27 cellular contexts compared by ENCODE assay signal in the genomic region with DNA sequence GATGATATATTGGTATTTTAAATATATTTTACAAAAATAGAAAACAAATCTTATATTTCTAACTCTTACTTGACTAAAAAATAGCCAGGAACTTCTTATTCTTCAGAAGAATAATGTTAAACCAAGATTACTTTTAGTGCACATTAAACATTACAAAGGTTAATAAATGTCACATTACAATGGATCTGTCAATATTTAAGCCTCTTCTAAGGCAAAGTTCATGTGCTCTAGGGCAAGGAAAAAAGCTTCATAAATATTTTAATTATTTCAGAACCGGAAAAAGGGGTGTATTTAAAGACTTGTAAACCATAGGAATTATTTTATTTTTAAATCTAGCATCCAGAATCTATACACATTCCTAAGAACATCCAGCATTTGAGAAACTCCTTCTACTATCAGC.
DNase-seq lines count a peak whose midpoint lies in the region; ATAC-seq and TF ChIP-seq lines count a peak whose summit lies in the region.
"Had no signal": no experiment of that assay in that cellular context is flagged by ENCODE, and none has a peak within 500 bp of the region (broad histone marks: within the 10 kb centered on the region; RNA-seq: fewer than 3 reads in every experiment).

No MANE protein-coding gene starts in this region.

- H3K9me3 ChIP-seq in HUES48 (ENCODE audit: control insufficient read depth, insufficient read depth, low read length) (no peaks in the 10 kb centered on the region; the same call in 1 of the 2 replicates), WERI-Rb-1 (ENCODE audit: severe bottlenecking) (no peaks in the 10 kb centered on the region)
- H3K9me3 ChIP-seq: BE2C had no signal

- no peaks in the 10 kb centered on the region for H3K36me3 Mint-ChIP-seq in nephron (ENCODE audit: low read depth)
- H3K36me3 Mint-ChIP-seq: CD14-positive monocyte; CD8-positive, alpha-beta memory T cell had no signal

- peak; percentile 32 for DNase-seq in kidney tubule cell (ENCODE audit: low spot score)
- no peak for DNase-seq in activated T-cell treated with anti-CD3 and anti-CD28 coated beads, Interleukin-2, amount 50 U/mL, for 48 hours
- DNase-seq in WERI-Rb-1: no peak
- DNase-seq in NOMO-1 treated with dmso at 0.1 percent for 144 hours (lab: John Stamatoyannopoulos, UW; ENCODE audit: unreplicated experiment): no peak
- DNase-seq: BE2C; Calu3; CD8-positive, alpha-beta memory T cell; DMS153; DND-41; Kasumi-1; NCI-H1092 treated with DMSO at 0.1 percent for 48 hours; NCI-H146; NCI-H2029; NCI-H446 treated with DMSO at 0.1 percent for 48 hours; NCI-H526; NCI-H82; NK-92 treated with Interleukin-12 subunit alpha and Interleukin-12 subunit beta, amount 100 ng/mL, for 24 hours; PC-9; RPMI8226; SHP77 had no signal

- peak overlapping the region; percentile 93 to 96 (median 95) for H3K27ac Mint-ChIP-seq in nephron
- H3K27ac Mint-ChIP-seq: CD14-positive monocyte; CD8-positive, alpha-beta memory T cell had no signal

- TF ChIP-seq CTCF in nephron (IDR thresholded peaks at IDR 0.05; ENCODE audit: unreplicated experiment in 3 of 3) (no peak), WERI-Rb-1 (IDR thresholded peaks at IDR 0.05; ENCODE audit: low read depth, low read length) (no peak)

- H3K4me1 ChIP-seq in HUES48 (ENCODE audit: control insufficient read depth, insufficient read depth, low read length): 0 out of 2 replicates have a peak, but pooled peaks cover 6% of the 10 kb centered on the region

- ATAC-seq in HG02571 (IDR thresholded peaks at IDR 0.05; ENCODE audit: unreplicated experiment): no peak
- ATAC-seq: HCT116, K562 had no signal

- H3K27me3 ChIP-seq in HUES48 (ENCODE audit: control insufficient read depth, insufficient read depth, low read length) (no peaks in the 10 kb centered on the region), WERI-Rb-1 (ENCODE audit: insufficient read depth, low read depth, severe bottlenecking) (no peaks in the 10 kb centered on the region)
- H3K27me3 ChIP-seq: BE2C had no signal

- H3K27ac ChIP-seq in HUES48 (ENCODE audit: low read depth, low read length): peak overlapping the region; percentile 69
- no peak overlapping the region for H3K27ac ChIP-seq in WERI-Rb-1
- H3K27ac ChIP-seq: HL-60, PC-9 had no signal

- no peaks in the 10 kb centered on the region for H3K9me3 Mint-ChIP-seq in nephron

- H3K27me3 Mint-ChIP-seq in nephron (ENCODE audit: low read depth): no peaks in the 10 kb centered on the region
- H3K27me3 Mint-ChIP-seq: CD8-positive, alpha-beta memory T cell had no signal

- H3K4me3 ChIP-seq in HUES48 (ENCODE audit: low read depth, low read length) (no peak overlapping the region), WERI-Rb-1 (ENCODE audit: low read depth, low read length) (no peak overlapping the region)
- H3K4me3 ChIP-seq: K562, PC-9 had no signal

- H3K4me1 Mint-ChIP-seq in nephron: peaks cover 14% of the 10 kb centered on the region
- H3K4me1 Mint-ChIP-seq: CD14-positive monocyte; CD8-positive, alpha-beta memory T cell had no signal

- H3K36me3 ChIP-seq in HUES48 (ENCODE audit: control insufficient read depth, insufficient read depth, low read length) (no peaks in the 10 kb centered on the region), WERI-Rb-1 (no peaks in the 10 kb centered on the region)
- H3K36me3 ChIP-seq: BE2C had no signal

- no peak overlapping the region for H3K4me3 Mint-ChIP-seq in nephron
- H3K4me3 Mint-ChIP-seq: CD14-positive monocyte; CD8-positive, alpha-beta memory T cell had no signal

- H3K9ac ChIP-seq in HUES48 (ENCODE audit: low read depth, low read length): no peak overlapping the region
